Comparison of ENCODE assay signal across 12 cellular contexts in genomic region chr2:200177971-200178911, GRCh38.
DNase-seq lines count a peak whose midpoint lies in the region; ATAC-seq and TF ChIP-seq lines count a peak whose summit lies in the region.
"Had no signal": no experiment of that assay in that cellular context is flagged by ENCODE, and none has a peak within 500 bp of the region (broad histone marks: within the 10 kb centered on the region; RNA-seq: fewer than 3 reads in every experiment).

No MANE protein-coding gene starts in this region.

- no peak overlapping the region for H3K4me3 ChIP-seq in lower lobe of right lung
- H3K4me3 ChIP-seq: cardiac muscle cell, uterus had no signal

- H3K36me3 ChIP-seq in lower lobe of right lung, result no peaks in the 10 kb centered on the region
- H3K36me3 ChIP-seq: cardiac muscle cell, uterus had no signal

- H3K4me1 Mint-ChIP-seq in activated CD4-positive, alpha-beta memory T cell treated with anti-CD3 and anti-CD28 coated beads for 36 hours (ENCODE audit: low read depth), result no peaks in the 10 kb centered on the region
- H3K4me1 Mint-ChIP-seq in type B pancreatic cell (ENCODE audit: unreplicated experiment), result no peaks in the 10 kb centered on the region

- POLR2A ChIA-PET in activated CD4-positive, alpha-beta memory T cell treated with anti-CD3 and anti-CD28 coated beads for 36 hours (lab: Charles Lee), result no interaction called here

- ATAC-seq in lower lobe of right lung, result peak; percentile 28 to 45

- no peaks in the 10 kb centered on the region for H3K27me3 ChIP-seq in lower lobe of right lung (ENCODE audit: low read depth)
- H3K27me3 ChIP-seq: cardiac muscle cell, uterus had no signal

- no peaks in the 10 kb centered on the region for H3K9me3 ChIP-seq in lower lobe of right lung
- H3K9me3 ChIP-seq: uterus had no signal

- no peaks in the 10 kb centered on the region for H3K9me3 Mint-ChIP-seq in activated CD4-positive, alpha-beta memory T cell treated with anti-CD3 and anti-CD28 coated beads for 36 hours
- peaks cover 9% of the 10 kb centered on the region for H3K9me3 Mint-ChIP-seq in type B pancreatic cell

- CTCF ChIA-PET in activated CD4-positive, alpha-beta memory T cell treated with anti-CD3 and anti-CD28 coated beads for 36 hours (lab: Charles Lee), result no interaction called here

- H3K4me3 Mint-ChIP-seq in activated CD4-positive, alpha-beta memory T cell treated with anti-CD3 and anti-CD28 coated beads for 36 hours, result no peak overlapping the region
- H3K4me3 Mint-ChIP-seq in type B pancreatic cell, result no peak overlapping the region

- DNase-seq in A172 (ENCODE audit: low spot score), result peak; percentile 19
- DNase-seq in HS-27A (ENCODE audit: low read depth), result peak; percentile 78
- DNase-seq in astrocyte of the hippocampus (ENCODE audit: low read depth, low spot score), result peak; percentile 28
- DNase-seq in lower lobe of right lung, result no peak
- no peak for DNase-seq in activated CD4-positive, alpha-beta memory T cell treated with anti-CD3 and anti-CD28 coated beads for 36 hours
- DNase-seq in putamen (ENCODE audit: low spot score), result no peak
- no peak for DNase-seq in type B pancreatic cell (ENCODE audit: extremely low spot score, unreplicated experiment)
- no peak for DNase-seq in T1000 (lab: John Stamatoyannopoulos, UW)
- DNase-seq: activated T-cell treated with anti-CD3 and anti-CD28 coated beads for 4 hours, AML-193, uterus had no signal

- no peak overlapping the region for H3K27ac ChIP-seq in lower lobe of right lung
- H3K27ac ChIP-seq: cardiac muscle cell, uterus had no signal

- intact Hi-C loops in lower lobe of right lung (cut with DNase I), result no loop called here
- intact Hi-C loops in activated CD4-positive, alpha-beta memory T cell treated with anti-CD3 and anti-CD28 coated beads for 36 hours (cut with micrococcal nuclease), result no loop called here

- no peaks in the 10 kb centered on the region for H3K36me3 Mint-ChIP-seq in activated CD4-positive, alpha-beta memory T cell treated with anti-CD3 and anti-CD28 coated beads for 36 hours
- no peaks in the 10 kb centered on the region for H3K36me3 Mint-ChIP-seq in type B pancreatic cell

- H3K27ac Mint-ChIP-seq in activated CD4-positive, alpha-beta memory T cell treated with anti-CD3 and anti-CD28 coated beads for 36 hours, result no peak overlapping the region
- H3K27ac Mint-ChIP-seq in type B pancreatic cell, result no peak overlapping the region

- TF ChIP-seq CTCF in lower lobe of right lung (IDR thresholded peaks at IDR 0.05) (no peak), type B pancreatic cell (conservative IDR thresholded peaks at IDR 0.05) (no peak)

- peaks cover 6% of the 10 kb centered on the region for H3K27me3 Mint-ChIP-seq in activated CD4-positive, alpha-beta memory T cell treated with anti-CD3 and anti-CD28 coated beads for 36 hours
- H3K27me3 Mint-ChIP-seq in type B pancreatic cell, result peaks cover 7% of the 10 kb centered on the region

- H3K4me1 ChIP-seq in lower lobe of right lung, result no peaks in the 10 kb centered on the region
- H3K4me1 ChIP-seq: uterus had no signal

Comparison
In these comparisons a context has a peak if more than half of its experiments do, and no peak if none do; other contexts are left out.
1. DNase-seq: peak in A172 (single experiment), HS-27A (single experiment) and astrocyte of the hippocampus (single experiment); none in lower lobe of right lung (single experiment), activated CD4-positive, alpha-beta memory T cell treated with anti-CD3 and anti-CD28 coated beads for 36 hours (single experiment), putamen (single experiment), type B pancreatic cell (single experiment) and T1000 (single experiment).